9 cellular contexts compared by ENCODE assay signal in genomic region chr7:111741811-111742240, GRCh38.
DNase-seq lines count a peak whose midpoint lies in the region; ATAC-seq and TF ChIP-seq lines count a peak whose summit lies in the region.
"Had no signal": no experiment of that assay in that cellular context is flagged by ENCODE, and none has a peak within 500 bp of the region (broad histone marks: within the 10 kb centered on the region; RNA-seq: fewer than 3 reads in every experiment).

No MANE protein-coding gene starts in this region.

- intact Hi-C loops in CD14-positive monocyte (cut with micrococcal nuclease) (loop anchor here in 1 of 2 donors (10.0 kb wide), 1 partner anchor 753 kb away; no protein-coding TSS in a partner anchor), transverse colon (cut with DNase I; ENCODE audit: low total_unique reads) (no loop called here)

- WGBS in endodermal cell (ENCODE audit: insufficient coverage in 1 of 2, insufficient read length in 1 of 2), 2 experiments, result 30 to 59% methylated on average over 4 to 8 of the region's 8 CpGs
- 49 to 72% methylated on average over 4 to 8 of the region's 8 CpGs for WGBS in transverse colon (ENCODE audit: low coverage in 1 of 2), 2 donors

- H3K9me3 ChIP-seq in endodermal cell (ENCODE audit: control insufficient read depth, low read length), result no peaks in the 10 kb centered on the region
- H3K9me3 ChIP-seq in transverse colon, result no peaks in the 10 kb centered on the region

- H3K36me3 Mint-ChIP-seq in CD14-positive monocyte (no peaks in the 10 kb centered on the region), endodermal cell (ENCODE audit: low read depth) (peaks cover 16% of the 10 kb centered on the region)

- H3K27ac Mint-ChIP-seq in CD14-positive monocyte, result no peak overlapping the region
- H3K27ac Mint-ChIP-seq in endodermal cell, result no peak overlapping the region
- H3K27ac Mint-ChIP-seq: T-helper 1 cell treated with Interleukin-12 subunit alpha and Interleukin-12 subunit beta and Interleukin-4 antibody, amounts not matched to agents 30 μg/mL and 1 μg/mL, for 36 hours had no signal

- no peak overlapping the region for H3K9ac ChIP-seq in endodermal cell (ENCODE audit: extremely low read depth, low read length, poor library complexity, severe bottlenecking)

- TF ChIP-seq CTCF in CD14-positive monocyte (IDR thresholded peaks at IDR 0.05), result peak; percentile 76
- TF ChIP-seq CTCF in endodermal cell (conservative IDR thresholded peaks at IDR 0.05), result peak; percentile 90
- peak; percentile 60 to 67 (median 63) for TF ChIP-seq CTCF in transverse colon (IDR thresholded peaks at IDR 0.05)

- H3K36me3 ChIP-seq in endodermal cell (ENCODE audit: control insufficient read depth, insufficient read depth, low read length), result peaks cover 7% of the 10 kb centered on the region
- no peaks in the 10 kb centered on the region for H3K36me3 ChIP-seq in transverse colon

- no peaks in the 10 kb centered on the region for H3K4me1 ChIP-seq in endodermal cell (ENCODE audit: control insufficient read depth, insufficient read depth, low read length)
- H3K4me1 ChIP-seq in transverse colon, result no peaks in the 10 kb centered on the region

- ATAC-seq in GM18519 (IDR thresholded peaks at IDR 0.05; ENCODE audit: low FRiP score, unreplicated experiment) (peak; percentile 93), HG02885 (IDR thresholded peaks at IDR 0.05; ENCODE audit: poor library complexity, unreplicated experiment) (peak; percentile 97)

- H3K4me3 ChIP-seq in endodermal cell (ENCODE audit: low read length), result no peak overlapping the region
- no peak overlapping the region for H3K4me3 ChIP-seq in transverse colon

- H3K4me3 Mint-ChIP-seq in CD14-positive monocyte, result no peak overlapping the region
- no peak overlapping the region for H3K4me3 Mint-ChIP-seq in endodermal cell
- H3K4me3 Mint-ChIP-seq: T-helper 1 cell treated with Interleukin-12 subunit alpha and Interleukin-12 subunit beta and Interleukin-4 antibody, amounts not matched to agents 30 μg/mL and 1 μg/mL, for 36 hours had no signal

- in situ Hi-C loops in transverse colon (cut with MboI; ENCODE audit: low pct_ligation_motif_present in 1 of 4, low pct_unique_long_range_greater_than_20kb in 1 of 4, low sequenced_read_pairs in 3 of 4), result loop anchor here in 3 of 4 donors (10.0 to 25.0 kb wide), 3 partner anchors 655 to 1670 kb away; partner anchors contain the start of gene LRRN3 (in 2 of the 3)

- TF ChIP-seq POLR2A in transverse colon (IDR thresholded peaks at IDR 0.05), result no peak

- peaks cover 0 to 3% (median 2%) of the 10 kb centered on the region in 3 donors for H3K27me3 Mint-ChIP-seq in CD14-positive monocyte (ENCODE audit: low read depth in 3 of 3)
- no peaks in the 10 kb centered on the region for H3K27me3 Mint-ChIP-seq in endodermal cell (ENCODE audit: insufficient read depth)

- no peak for TF ChIP-seq EP300 in transverse colon (IDR thresholded peaks at IDR 0.05; ENCODE audit: low read depth)

- H3K4me1 Mint-ChIP-seq in CD14-positive monocyte, result peaks cover 3% of the 10 kb centered on the region
- no peaks in the 10 kb centered on the region for H3K4me1 Mint-ChIP-seq in endodermal cell

- no peaks in the 10 kb centered on the region for H3K9me3 Mint-ChIP-seq in CD14-positive monocyte
- H3K9me3 Mint-ChIP-seq in endodermal cell, result no peaks in the 10 kb centered on the region
- H3K9me3 Mint-ChIP-seq: T-helper 1 cell treated with Interleukin-12 subunit alpha and Interleukin-12 subunit beta and Interleukin-4 antibody, amounts not matched to agents 30 μg/mL and 1 μg/mL, for 36 hours had no signal

- DNase-seq in CD14-positive monocyte (ENCODE audit: low spot score), result no peak
- DNase-seq in NCI-H1436 treated with DMSO at 0.1 percent for 48 hours (lab: John Stamatoyannopoulos, UW), result peak; percentile 9
- DNase-seq in T-helper 1 cell, result peak in 3 of 5 donors; percentile 17 to 38 (median 28)
- peak; percentile 82 for DNase-seq in endodermal cell
- DNase-seq in midbrain (lab: John Stamatoyannopoulos, UW), result peak; percentile 74
- peak; percentile 51 for DNase-seq in transverse colon

- H3K27ac ChIP-seq in endodermal cell (ENCODE audit: low read depth, low read length) (no peak overlapping the region), transverse colon (no peak overlapping the region)

- H3K27me3 ChIP-seq in endodermal cell (ENCODE audit: control insufficient read depth, insufficient read depth, low read length, poor library complexity, severe bottlenecking) (no peaks in the 10 kb centered on the region), transverse colon (no peaks in the 10 kb centered on the region)
